9 cellular contexts compared by ENCODE assay signal in genomic region chr6:47083586-47084047, GRCh38. TPM values are rescaled to one million over a fixed set of nuclear protein-coding genes. Genes with fewer than 3 reads are reported as not detected.
DNase-seq lines count a peak whose midpoint lies in the region; ATAC-seq, FAIRE-seq and TF ChIP-seq lines count a peak whose summit lies in the region.
"Had no signal": no experiment of that assay in that cellular context is flagged by ENCODE, and none has a peak within 500 bp of the region (broad histone marks: within the 10 kb centered on the region; RNA-seq: fewer than 3 reads in every experiment).

No MANE protein-coding gene starts in this region.

- H3K36me3 ChIP-seq in hepatocyte (replicated peaks; ENCODE audit: insufficient read depth, low read depth) (no peaks in the 10 kb centered on the region), testis (ENCODE audit: low read depth, missing control alignments) (no peaks in the 10 kb centered on the region)
- H3K36me3 ChIP-seq: neutrophil had no signal

- DNase-seq in HTR-8/SVneo (ENCODE audit: insufficient read length, low spot score) (peak; percentile 32), hepatocyte (ENCODE audit: low spot score) (peak; percentile 86), testis (peak; percentile 78), OCI-M1 (lab: John Stamatoyannopoulos, UW) (no peak), erythroblast (lab: John Stamatoyannopoulos, UW) (no peak)

- no peaks in the 10 kb centered on the region for H4K20me1 ChIP-seq in hepatocyte (ENCODE audit: insufficient read depth, poor library complexity, severe bottlenecking)

- no peak overlapping the region for H2AFZ ChIP-seq in hepatocyte

- intact Hi-C loops in testis (cut with DNase I; ENCODE audit: low total_unique reads), result no loop called here

- peak; percentile 20 for FAIRE-seq in HTR-8/SVneo (lab: Jason Lieb, UNC)

- H3K4me1 ChIP-seq in hepatocyte (ENCODE audit: insufficient read depth), result peaks cover 13% of the 10 kb centered on the region
- H3K4me1 ChIP-seq in testis, result no peaks in the 10 kb centered on the region

- no peak for TF ChIP-seq POLR2A in testis (IDR thresholded peaks at IDR 0.05)
- no peak for TF ChIP-seq POLR2A in erythroblast (IDR thresholded peaks at IDR 0.05; ENCODE audit: low read length)

- 17% methylated on average over 3 of the region's 3 CpGs for WGBS in hepatocyte (ENCODE audit: low lambda C conversion rate, missing lambda C conversion rate)
- 14 to 42% methylated on average over 3 of the region's 3 CpGs for WGBS in testis, 2 donors

- H3K27me3 ChIP-seq in hepatocyte (no peaks in the 10 kb centered on the region), testis (no peaks in the 10 kb centered on the region)
- H3K27me3 ChIP-seq: neutrophil had no signal

- H3K9me3 ChIP-seq in hepatocyte (ENCODE audit: low read depth) (no peaks in the 10 kb centered on the region), testis (no peaks in the 10 kb centered on the region)
- H3K9me3 ChIP-seq: neutrophil had no signal

- peak overlapping the region; percentile 14 for H3K4me2 ChIP-seq in hepatocyte

- 0 out of 2 replicates have a peak overlapping the region, but pooled peaks have one; percentile 11 for H3K27ac ChIP-seq in VCaP
- no peak overlapping the region for H3K27ac ChIP-seq in hepatocyte
- no peak overlapping the region for H3K27ac ChIP-seq in testis
- H3K27ac ChIP-seq: neutrophil had no signal

- no peaks in the 10 kb centered on the region for H3K9me2 ChIP-seq in hepatocyte (replicated peaks; ENCODE audit: insufficient read depth)

- TF ChIP-seq CTCF in VCaP (conservative IDR thresholded peaks at IDR 0.05), result no peak
- TF ChIP-seq CTCF in hepatocyte (IDR thresholded peaks at IDR 0.05; ENCODE audit: poor library complexity), result no peak
- TF ChIP-seq CTCF in testis (IDR thresholded peaks at IDR 0.05), result no peak

- no peaks in the 10 kb centered on the region for H3K79me2 ChIP-seq in hepatocyte

- H3K4me3 ChIP-seq in hepatocyte (no peak overlapping the region), testis (no peak overlapping the region)

- ATAC-seq in GM19452 (IDR thresholded peaks at IDR 0.05; ENCODE audit: unreplicated experiment), result no peak
- no peak for ATAC-seq in HG03378 (IDR thresholded peaks at IDR 0.05; ENCODE audit: unreplicated experiment)

RNA-seq across cellular contexts. Expression of gene ADGRF1, which starts 41.5 kb away (rescaled TPM):
- total RNA-seq in hepatocyte (1.5 and 2.8 TPM in 2 replicates), testis (1 to 10 TPM; 2.4 to 5.4 TPM)
- polyA plus RNA-seq in hepatocyte (0.32 and 1.7 TPM in 2 replicates), testis (ENCODE audit: insufficient read depth, low read depth, low replicate concordance) (2.4 TPM)

Comparison
In these comparisons a context has a peak if more than half of its experiments do, and no peak if none do; other contexts are left out.
1. DNase-seq: peak in HTR-8/SVneo (single experiment), hepatocyte (single experiment) and testis (single experiment); none in OCI-M1 (single experiment) and erythroblast (0 of 2).